28 cellular contexts compared by ENCODE assay signal in genomic region chr19:33093420-33094210, GRCh38. TPM values are rescaled to one million over a fixed set of nuclear protein-coding genes. Genes with fewer than 3 reads are reported as not detected.
"Had no signal": no experiment of that assay in that cellular context is flagged by ENCODE, and none has a peak within 500 bp of the region (broad histone marks: within the 10 kb centered on the region; RNA-seq: fewer than 3 reads in every experiment).

No MANE protein-coding gene starts in this region.

- H3K4me3 ChIP-seq: coronary artery, heart left ventricle, ovary, spleen, thoracic aorta, transverse colon had no signal

- H3K36me3 ChIP-seq: ovary had no signal

- H3K9me3 ChIP-seq: heart left ventricle, ovary, spleen, thoracic aorta, transverse colon had no signal

- DNase-seq: effector CD4-positive, alpha-beta T cell; foreskin melanocyte; heart left ventricle; hippocampal formation; kidney glomerular epithelial cell; mesendoderm; naive B cell; ovary; spleen; stimulated activated CD4-positive, alpha-beta T cell treated with anti-CD3 and anti-CD28 coated beads, Interleukin-15, amount 100 ng/mL, for 24 hours; stimulated activated CD4-positive, alpha-beta T cell treated with anti-CD3 and anti-CD28 coated beads, Interleukin-1b, Interleukin-23, amount 100 ng/mL, for 48 hours; stimulated activated CD4-positive, alpha-beta T cell treated with anti-CD3 and anti-CD28 coated beads, Interleukin-4, amount 100 ng/mL, for 24 hours; stimulated activated naive CD8-positive, alpha-beta T cell treated with anti-CD3 and anti-CD28 coated beads, Interleukin-15, amount 100 ng/mL, for 72 hours; transverse colon had no signal

- H3K27me3 ChIP-seq: heart left ventricle, ovary, spleen, transverse colon had no signal

- H3K27ac ChIP-seq: coronary artery, heart left ventricle, ovary, spleen, thoracic aorta had no signal

- ATAC-seq: sciatic nerve; stimulated activated memory B cell treated with anti-CD40 and anti-IgM and Interleukin-4, amounts not matched to agents 10 μg/mL and 1 μg/mL and 100 μg/mL, for 72 hours; stimulated activated naive CD8-positive, alpha-beta T cell treated with anti-CD3 and anti-CD28 coated beads, Interleukin-15, amount 100 ng/mL, for 72 hours had no signal

- H3K4me1 ChIP-seq: heart left ventricle, spleen had no signal

RNA-seq across cellular contexts. Expression of gene WDR88, which starts 38.3 kb away (rescaled TPM):
- total RNA-seq: chondrocyte, dermis microvascular lymphatic vessel endothelial cell, glomerular endothelial cell, lung microvascular endothelial cell, progenitor cell of endocrine pancreas, renal cortical epithelial cell, sciatic nerve, skeletal muscle tissue, spleen, subcutaneous adipose tissue, thoracic aorta, transverse colon, urinary bladder had no signal
- polyA plus RNA-seq: esophagus, heart left ventricle, ovary, urinary bladder had no signal
